9 cellular contexts compared by ENCODE assay signal in the genomic region with DNA sequence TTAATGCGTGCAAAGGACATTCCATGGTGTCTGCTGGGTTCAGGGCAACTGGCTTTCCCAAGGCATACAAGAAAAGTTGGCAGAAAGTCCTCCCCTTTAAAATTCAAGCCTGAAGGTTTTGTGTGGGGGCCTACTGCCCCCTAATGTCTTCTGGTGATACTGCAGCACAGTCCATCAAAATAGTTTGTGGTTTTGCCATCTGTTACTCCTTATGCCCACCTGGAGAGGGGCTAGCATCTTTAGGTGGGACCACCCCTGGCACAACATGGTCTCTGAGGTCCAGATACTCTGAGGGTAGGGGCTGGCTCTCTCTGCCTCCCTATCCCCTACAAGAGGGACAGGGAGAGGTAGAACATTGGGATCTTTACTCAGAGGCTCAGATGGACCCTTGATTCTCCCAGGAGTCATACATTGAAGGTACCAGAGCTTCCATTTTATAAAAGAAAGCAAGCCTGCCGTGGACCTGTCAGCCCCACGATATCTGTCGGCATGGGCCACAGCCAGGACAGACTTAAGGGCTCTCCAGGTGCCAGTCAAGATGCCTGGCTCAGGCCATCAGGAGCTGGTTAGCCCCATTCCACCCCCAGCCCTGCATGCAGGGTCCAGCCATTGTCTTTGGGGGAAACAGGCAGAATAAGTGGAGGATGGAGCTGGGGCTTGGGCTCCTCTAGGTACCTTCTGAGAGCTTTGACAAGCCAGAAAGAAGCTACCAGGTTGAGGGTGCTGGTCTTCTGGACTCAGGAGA. TPM values are rescaled to one million over a fixed set of nuclear protein-coding genes. Genes with fewer than 3 reads are reported as not detected.
DNase-seq lines count a peak whose midpoint lies in the region; ATAC-seq, FAIRE-seq and TF ChIP-seq lines count a peak whose summit lies in the region.
"Had no signal": no experiment of that assay in that cellular context is flagged by ENCODE, and none has a peak within 500 bp of the region (broad histone marks: within the 10 kb centered on the region; RNA-seq: fewer than 3 reads in every experiment).

No MANE protein-coding gene starts in this region.

- in situ Hi-C loops in Caki2 (cut with HindIII; ENCODE audit: low pct_unique_long_range_greater_than_20kb, low sequenced_read_pairs), result no loop called here

- peak; percentile 86 for TF ChIP-seq CTCF in HFF-Myc (IDR thresholded peaks at IDR 0.05; ENCODE audit: low read depth, low read length, missing control alignments)
- TF ChIP-seq CTCF in sigmoid colon (IDR thresholded peaks at IDR 0.05), result peak; percentile 70 to 87 (median 78)

- intact Hi-C loops in left ventricle myocardium superior (cut with micrococcal nuclease), result loop anchor here (10.0 kb wide), 1 partner anchor 135 kb away; no protein-coding TSS in a partner anchor
- intact Hi-C loops in sigmoid colon (cut with DNase I), result loop anchor here (2.0 to 10.0 kb wide), 2 partner anchors 143 to 415 kb away; no protein-coding TSS in a partner anchor

- peak; percentile 8 for FAIRE-seq in RCC 7860 (lab: Jason Lieb, UNC)

- H3K9me3 ChIP-seq in adipocyte (ENCODE audit: control insufficient read depth, low read length) (no peaks in the 10 kb centered on the region), sigmoid colon (no peaks in the 10 kb centered on the region)
- H3K9me3 ChIP-seq: SJSA1 had no signal

- H3K27ac ChIP-seq in sigmoid colon, result peak overlapping the region in 1 of 4 donors; percentile 35
- H3K27ac ChIP-seq: SJSA1 had no signal

- H3K36me3 ChIP-seq in adipocyte (ENCODE audit: control insufficient read depth, insufficient read depth, low read length, severe bottlenecking) (no peaks in the 10 kb centered on the region), sigmoid colon (peaks cover 0 to 3% (median 0%) of the 10 kb centered on the region in 4 donors)

- H3K4me3 ChIP-seq in HFF-Myc (replicated peaks; ENCODE audit: low read depth, low read length) (no peak overlapping the region), adipocyte (ENCODE audit: low read length) (no peak overlapping the region), sigmoid colon (no peak overlapping the region)
- H3K4me3 ChIP-seq: SJSA1 had no signal

- H3K9ac ChIP-seq in adipocyte (ENCODE audit: low read length), result no peak overlapping the region

- H3K27me3 ChIP-seq in adipocyte (replicated peaks; ENCODE audit: control insufficient read depth, insufficient read depth, low read length), result no peaks in the 10 kb centered on the region
- H3K27me3 ChIP-seq in sigmoid colon, result no peaks in the 10 kb centered on the region
- H3K27me3 ChIP-seq: SJSA1 had no signal

- H3K4me1 ChIP-seq in adipocyte (ENCODE audit: control insufficient read depth, insufficient read depth, low read length) (peaks cover 23% of the 10 kb centered on the region), sigmoid colon (peaks cover 0 to 11% (median 4%) of the 10 kb centered on the region in 4 donors)
- H3K4me1 ChIP-seq: SJSA1 had no signal

- WGBS in sigmoid colon, 2 donors, result 60 to 81% methylated on average over 4 of the region's 4 CpGs

- TF ChIP-seq EP300 in sigmoid colon (IDR thresholded peaks at IDR 0.05), result no peak

- no peak for TF ChIP-seq POLR2A in sigmoid colon (IDR thresholded peaks at IDR 0.05)

- peak; percentile 51 for DNase-seq in Caki2 (ENCODE audit: low read depth)
- DNase-seq in HFF-Myc (ENCODE audit: extremely low read depth, low read depth), result peak; percentile 31
- DNase-seq in RCC 7860 (ENCODE audit: low spot score), result peak; percentile 14
- peak; percentile 92 for DNase-seq in adipocyte (ENCODE audit: low read depth)
- no peak for DNase-seq in left ventricle myocardium superior
- peak; percentile 70 for DNase-seq in sigmoid colon
- DNase-seq in middle frontal gyrus (ENCODE audit: extremely low spot score, low spot score), result no peak

- peak; percentile 49 for ATAC-seq in left ventricle myocardium superior
- no peak for ATAC-seq in HG02571 (IDR thresholded peaks at IDR 0.05; ENCODE audit: unreplicated experiment)

RNA-seq across cellular contexts. Expression of a gene that starts 6.3 kb away (rescaled TPM):
- total RNA-seq in Caki2 (2014; rRNA removed; shearing (Covaris generic); ENCODE audit: low replicate concordance), result not detected in 2 replicates
- total RNA-seq in left ventricle myocardium superior (0.87 TPM), sigmoid colon (under 1 TPM in 3 of 4 donors, not detected in 1; under 0.01 to 0.16 (median 0.14) TPM)
- polyA plus RNA-seq in sigmoid colon, result 10 to 100 TPM; 24.0 to 50.0 (median 25.4) TPM

RNA-seq across cellular contexts. Expression of a gene that starts 15.6 kb away (rescaled TPM):
- 43.0 and 61.5 TPM in 2 replicates for total RNA-seq in Caki2 (2014; rRNA removed; shearing (Covaris generic); ENCODE audit: low replicate concordance)
- total RNA-seq in left ventricle myocardium superior (33.8 TPM), sigmoid colon (10 to 100 TPM; 10.2 to 15.7 (median 12.5) TPM)
- polyA plus RNA-seq in sigmoid colon, result 10 to 100 TPM in 1 of 3 donors, 1 to 10 TPM in 2; 4.2 to 10.1 (median 8.1) TPM

RNA-seq across cellular contexts. Expression of a gene that starts 34.7 kb away (rescaled TPM):
- total RNA-seq in Caki2 (2014; rRNA removed; shearing (Covaris generic); ENCODE audit: low replicate concordance), result 13.9 and 21.4 TPM in 2 replicates
- 38.2 TPM for total RNA-seq in left ventricle myocardium superior
- 10 to 100 TPM; 26.8 to 40.7 (median 35.1) TPM for total RNA-seq in sigmoid colon
- 10 to 100 TPM in 1 of 3 donors, 1 to 10 TPM in 2; 1.8 to 22.5 (median 2.5) TPM for polyA plus RNA-seq in sigmoid colon

Comparison
In these comparisons a context has a peak if more than half of its experiments do, and no peak if none do; other contexts are left out.
1. DNase-seq: peak in Caki2 (single experiment), HFF-Myc (single experiment), RCC 7860 (single experiment), adipocyte (single experiment) and sigmoid colon (single experiment); none in left ventricle myocardium superior (single experiment) and middle frontal gyrus (single experiment).